Comparison of ENCODE assay signal across 4 cellular contexts in genomic region chr4:145081756-145082155, GRCh38.
A peak's percentile ranks its signal among the peaks of the same experiment; 100 is the strongest.
TF ChIP-seq lines count a peak whose summit lies in the region.

No MANE protein-coding gene starts in this region.

TF ChIP-seq in HepG2, 621 proteins besides CTCF, POLR2A, EP300 and RAD21:
- TF ChIP-seq MBD4 (IDR thresholded peaks at IDR 0.05; ENCODE audit: borderline replicate concordance, low read length), result no peak
- TF ChIP-seq ZNF770 (CRISPR knock-in tag; IDR thresholded peaks at IDR 0.05), result peak; percentile 47; the same call in 1 of the 2 replicates

TF ChIP-seq in HEK293, 187 proteins besides CTCF, POLR2A, EP300 and RAD21:
- no peak for TF ChIP-seq ZNF37A (tag by site-specific recombination; IDR thresholded peaks at IDR 0.05)
- peak; percentile 36; the same call in 1 of the 2 replicates for TF ChIP-seq ZNF121 (tag by site-specific recombination; IDR thresholded peaks at IDR 0.05)

TF ChIP-seq in WTC11, 78 proteins besides CTCF, POLR2A, EP300 and RAD21:
- peak; percentile 86; the same call in 1 of the 2 replicates for TF ChIP-seq ZNF121 (CRISPR knock-in tag; IDR thresholded peaks at IDR 0.05)
- TF ChIP-seq EMX1 (CRISPR knock-in tag; IDR thresholded peaks at IDR 0.05), result no peak
- peak; percentile 71 for TF ChIP-seq GTF2I (CRISPR knock-in tag; conservative IDR thresholded peaks at IDR 0.05)

TF ChIP-seq in K562, 482 proteins besides CTCF, POLR2A, EP300 and RAD21:
- TF ChIP-seq, protein P1, sequence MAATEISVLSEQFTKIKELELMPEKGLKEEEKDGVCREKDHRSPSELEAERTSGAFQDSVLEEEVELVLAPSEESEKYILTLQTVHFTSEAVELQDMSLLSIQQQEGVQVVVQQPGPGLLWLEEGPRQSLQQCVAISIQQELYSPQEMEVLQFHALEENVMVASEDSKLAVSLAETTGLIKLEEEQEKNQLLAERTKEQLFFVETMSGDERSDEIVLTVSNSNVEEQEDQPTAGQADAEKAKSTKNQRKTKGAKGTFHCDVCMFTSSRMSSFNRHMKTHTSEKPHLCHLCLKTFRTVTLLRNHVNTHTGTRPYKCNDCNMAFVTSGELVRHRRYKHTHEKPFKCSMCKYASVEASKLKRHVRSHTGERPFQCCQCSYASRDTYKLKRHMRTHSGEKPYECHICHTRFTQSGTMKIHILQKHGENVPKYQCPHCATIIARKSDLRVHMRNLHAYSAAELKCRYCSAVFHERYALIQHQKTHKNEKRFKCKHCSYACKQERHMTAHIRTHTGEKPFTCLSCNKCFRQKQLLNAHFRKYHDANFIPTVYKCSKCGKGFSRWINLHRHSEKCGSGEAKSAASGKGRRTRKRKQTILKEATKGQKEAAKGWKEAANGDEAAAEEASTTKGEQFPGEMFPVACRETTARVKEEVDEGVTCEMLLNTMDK (IDR thresholded peaks at IDR 0.05; ENCODE audit: borderline replicate concordance, insufficient read depth, low read depth, low read length, poor library complexity, severe bottlenecking), result no peak
- TF ChIP-seq KDM1A (IDR thresholded peaks at IDR 0.05) (peak in 1 of 2 experiments; percentile 30; a peak in 1 of 4 replicates), STAT5A (IDR thresholded peaks at IDR 0.05; ENCODE audit: borderline replicate concordance, low read length) (no peak), CBX5 (IDR thresholded peaks at IDR 0.05; ENCODE audit: borderline replicate concordance, low read depth) (no peak), ZNF121 (CRISPR knock-in tag; conservative IDR thresholded peaks at IDR 0.05) (peak; percentile 96), RFX7 (CRISPR knock-in tag; IDR thresholded peaks at IDR 0.05) (no peak), NFYB (IDR thresholded peaks at IDR 0.05; ENCODE audit: extremely low read depth, insufficient read length) (no peak), TEAD1 (CRISPR knock-in tag; IDR thresholded peaks at IDR 0.05) (no peak), ZNF830 (CRISPR knock-in tag; IDR thresholded peaks at IDR 0.05) (no peak), ZFP1 (CRISPR knock-in tag; IDR thresholded peaks at IDR 0.05) (no peak), FOXJ2 (tag; IDR thresholded peaks at IDR 0.05) (no peak), ZNF354B (CRISPR knock-in tag; IDR thresholded peaks at IDR 0.05) (no peak), RBM25 (IDR thresholded peaks at IDR 0.05; ENCODE audit: low read depth, low read length, severe bottlenecking) (peak; percentile 89)
- TF ChIP-seq, protein P2, sequence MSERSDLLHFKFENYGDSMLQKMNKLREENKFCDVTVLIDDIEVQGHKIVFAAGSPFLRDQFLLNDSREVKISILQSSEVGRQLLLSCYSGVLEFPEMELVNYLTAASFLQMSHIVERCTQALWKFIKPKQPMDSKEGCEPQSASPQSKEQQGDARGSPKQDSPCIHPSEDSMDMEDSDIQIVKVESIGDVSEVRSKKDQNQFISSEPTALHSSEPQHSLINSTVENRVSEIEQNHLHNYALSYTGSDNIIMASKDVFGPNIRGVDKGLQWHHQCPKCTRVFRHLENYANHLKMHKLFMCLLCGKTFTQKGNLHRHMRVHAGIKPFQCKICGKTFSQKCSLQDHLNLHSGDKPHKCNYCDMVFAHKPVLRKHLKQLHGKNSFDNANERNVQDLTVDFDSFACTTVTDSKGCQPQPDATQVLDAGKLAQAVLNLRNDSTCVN (CRISPR knock-in tag; IDR thresholded peaks at IDR 0.05), result no peak
